ENCODE assay signal across 9 cellular contexts in genomic region chr17:77434136-77435114, GRCh38.
DNase-seq lines count a peak whose midpoint lies in the region; ATAC-seq and TF ChIP-seq lines count a peak whose summit lies in the region.
"Had no signal": no experiment of that assay in that cellular context is flagged by ENCODE, and none has a peak within 500 bp of the region (broad histone marks: within the 10 kb centered on the region; RNA-seq: fewer than 3 reads in every experiment).

No MANE protein-coding gene starts in this region.

- no peaks in the 10 kb centered on the region for H3K9me3 Mint-ChIP-seq in activated T-cell treated with anti-CD3 and anti-CD28 coated beads, Interleukin-2, amount 50 U/mL, for 24 hours
- no peaks in the 10 kb centered on the region for H3K9me3 Mint-ChIP-seq in activated CD8-positive, alpha-beta T cell treated with anti-CD3 and anti-CD28 coated beads, Interleukin-2, amount 10 ng/mL, durations not matched to agents 7 days and 5 days (ENCODE audit: insufficient read depth)
- no peaks in the 10 kb centered on the region for H3K9me3 Mint-ChIP-seq in stimulated activated naive B cell treated with anti-CD40 and anti-IgM and Interleukin-4, amounts not matched to agents 10 μg/mL and 1 μg/mL and 100 μg/mL, for 72 hours

- H3K27ac ChIP-seq in hepatocyte (peak overlapping the region; percentile 97), WERI-Rb-1 (no peak overlapping the region)

- no peak overlapping the region for H2AFZ ChIP-seq in hepatocyte

- H3K4me3 ChIP-seq in hepatocyte (no peak overlapping the region), WERI-Rb-1 (ENCODE audit: low read depth, low read length) (no peak overlapping the region)

- H3K79me2 ChIP-seq in hepatocyte: peaks cover 94% of the 10 kb centered on the region

- no peaks in the 10 kb centered on the region for H3K27me3 ChIP-seq in hepatocyte
- no peaks in the 10 kb centered on the region for H3K27me3 ChIP-seq in WERI-Rb-1 (ENCODE audit: insufficient read depth, low read depth, severe bottlenecking)

- no peaks in the 10 kb centered on the region for H3K27me3 Mint-ChIP-seq in activated T-cell treated with anti-CD3 and anti-CD28 coated beads, Interleukin-2, amount 50 U/mL, for 24 hours
- H3K27me3 Mint-ChIP-seq in activated CD8-positive, alpha-beta T cell treated with anti-CD3 and anti-CD28 coated beads, Interleukin-2, amount 10 ng/mL, durations not matched to agents 7 days and 5 days (ENCODE audit: low read depth): no peaks in the 10 kb centered on the region
- H3K27me3 Mint-ChIP-seq in stimulated activated naive B cell treated with anti-CD40 and anti-IgM and Interleukin-4, amounts not matched to agents 10 μg/mL and 1 μg/mL and 100 μg/mL, for 72 hours: no peaks in the 10 kb centered on the region

- peak; percentile 6 for ATAC-seq in activated CD8-positive, alpha-beta T cell treated with anti-CD3 and anti-CD28 coated beads, Interleukin-2, amount 10 ng/mL, durations not matched to agents 7 days and 5 days
- peak in 1 of 2 donors; percentile 8 for ATAC-seq in stimulated activated naive B cell treated with anti-CD40 and anti-IgM and Interleukin-4, amounts not matched to agents 10 μg/mL and 1 μg/mL and 100 μg/mL, for 72 hours (replicated peaks)
- ATAC-seq in HG02610 (IDR thresholded peaks at IDR 0.05; ENCODE audit: unreplicated experiment): no peak

- H3K4me2 ChIP-seq in hepatocyte: peak overlapping the region; percentile 75

- peaks cover 96% of the 10 kb centered on the region for H3K4me1 ChIP-seq in hepatocyte (ENCODE audit: insufficient read depth)

- peak overlapping the region; percentile 92 for H3K27ac Mint-ChIP-seq in activated T-cell treated with anti-CD3 and anti-CD28 coated beads, Interleukin-2, amount 50 U/mL, for 24 hours
- H3K27ac Mint-ChIP-seq in activated CD8-positive, alpha-beta T cell treated with anti-CD3 and anti-CD28 coated beads, Interleukin-2, amount 10 ng/mL, durations not matched to agents 7 days and 5 days: peak overlapping the region; percentile 91
- peak overlapping the region; percentile 93 for H3K27ac Mint-ChIP-seq in stimulated activated naive B cell treated with anti-CD40 and anti-IgM and Interleukin-4, amounts not matched to agents 10 μg/mL and 1 μg/mL and 100 μg/mL, for 72 hours

- DNase-seq in activated T-cell treated with anti-CD3 and anti-CD28 coated beads, Interleukin-2, amount 50 U/mL, for 24 hours: peak; percentile 64
- DNase-seq in activated T-cell treated with anti-CD3 and anti-CD28 coated beads for 4 hours: no peak
- peak; percentile 31 for DNase-seq in activated CD8-positive, alpha-beta T cell treated with anti-CD3 and anti-CD28 coated beads, Interleukin-2, amount 10 ng/mL, durations not matched to agents 7 days and 5 days
- no peak for DNase-seq in hepatocyte (ENCODE audit: low spot score)
- no peak for DNase-seq in stimulated activated naive B cell treated with anti-CD40 and anti-IgM and Interleukin-4, amounts not matched to agents 10 μg/mL and 1 μg/mL and 100 μg/mL, for 72 hours
- no peak for DNase-seq in activated gamma-delta T cell (lab: John Stamatoyannopoulos, UW)
- DNase-seq in WERI-Rb-1: no peak
- DNase-seq: Karpas-422 had no signal

- H3K9me3 ChIP-seq in hepatocyte (ENCODE audit: low read depth): no peaks in the 10 kb centered on the region
- H3K9me3 ChIP-seq in WERI-Rb-1 (ENCODE audit: severe bottlenecking): peaks cover 3% of the 10 kb centered on the region

- H3K4me3 Mint-ChIP-seq in activated T-cell treated with anti-CD3 and anti-CD28 coated beads, Interleukin-2, amount 50 U/mL, for 24 hours: peak overlapping the region; percentile 78
- peak overlapping the region; percentile 87 for H3K4me3 Mint-ChIP-seq in activated CD8-positive, alpha-beta T cell treated with anti-CD3 and anti-CD28 coated beads, Interleukin-2, amount 10 ng/mL, durations not matched to agents 7 days and 5 days
- peak overlapping the region; percentile 47 to 66 for H3K4me3 Mint-ChIP-seq in stimulated activated naive B cell treated with anti-CD40 and anti-IgM and Interleukin-4, amounts not matched to agents 10 μg/mL and 1 μg/mL and 100 μg/mL, for 72 hours

- WGBS in hepatocyte (ENCODE audit: low lambda C conversion rate, missing lambda C conversion rate): 73% methylated on average over 26 of the region's 26 CpGs

- CTCF ChIA-PET in activated CD8-positive, alpha-beta T cell treated with anti-CD3 and anti-CD28 coated beads, Interleukin-2, amount 10 ng/mL, durations not matched to agents 7 days and 5 days (lab: Charles Lee): interaction anchor here (0.7 to 9.3 kb wide), 14 partner anchors 11 to 103 kb away, joined by 3 to 99 read pairs (median 6); no protein-coding TSS in a partner anchor

- peaks cover 70% of the 10 kb centered on the region for H4K20me1 ChIP-seq in hepatocyte (ENCODE audit: insufficient read depth, poor library complexity, severe bottlenecking)

- POLR2A ChIA-PET in activated CD8-positive, alpha-beta T cell treated with anti-CD3 and anti-CD28 coated beads, Interleukin-2, amount 10 ng/mL, durations not matched to agents 7 days and 5 days (lab: Charles Lee): interaction anchor here (1.1 to 14.0 kb wide), 9 partner anchors 11 to 52 kb away, joined by 4 to 169 read pairs (median 8); no protein-coding TSS in a partner anchor

- no peaks in the 10 kb centered on the region for H3K9me2 ChIP-seq in hepatocyte (replicated peaks; ENCODE audit: insufficient read depth)

- H3K4me1 Mint-ChIP-seq in activated T-cell treated with anti-CD3 and anti-CD28 coated beads, Interleukin-2, amount 50 U/mL, for 24 hours (ENCODE audit: low read depth): peaks cover 99% of the 10 kb centered on the region
- peaks cover 96% of the 10 kb centered on the region for H3K4me1 Mint-ChIP-seq in activated CD8-positive, alpha-beta T cell treated with anti-CD3 and anti-CD28 coated beads, Interleukin-2, amount 10 ng/mL, durations not matched to agents 7 days and 5 days (ENCODE audit: low read depth)
- H3K4me1 Mint-ChIP-seq in stimulated activated naive B cell treated with anti-CD40 and anti-IgM and Interleukin-4, amounts not matched to agents 10 μg/mL and 1 μg/mL and 100 μg/mL, for 72 hours: peaks cover 72 to 97% of the 10 kb centered on the region in 2 donors

- H3K36me3 ChIP-seq in hepatocyte (replicated peaks; ENCODE audit: insufficient read depth, low read depth) (no peaks in the 10 kb centered on the region), WERI-Rb-1 (peaks cover 26% of the 10 kb centered on the region)

- no peaks in the 10 kb centered on the region for H3K36me3 Mint-ChIP-seq in activated T-cell treated with anti-CD3 and anti-CD28 coated beads, Interleukin-2, amount 50 U/mL, for 24 hours (ENCODE audit: low read depth)
- H3K36me3 Mint-ChIP-seq in activated CD8-positive, alpha-beta T cell treated with anti-CD3 and anti-CD28 coated beads, Interleukin-2, amount 10 ng/mL, durations not matched to agents 7 days and 5 days (ENCODE audit: low read depth): peaks cover 69% of the 10 kb centered on the region
- H3K36me3 Mint-ChIP-seq in stimulated activated naive B cell treated with anti-CD40 and anti-IgM and Interleukin-4, amounts not matched to agents 10 μg/mL and 1 μg/mL and 100 μg/mL, for 72 hours: peaks cover 0 to 7% of the 10 kb centered on the region in 2 donors

- TF ChIP-seq CTCF in hepatocyte (IDR thresholded peaks at IDR 0.05; ENCODE audit: poor library complexity) (no peak), WERI-Rb-1 (IDR thresholded peaks at IDR 0.05; ENCODE audit: low read depth, low read length) (no peak)

Comparison
In these comparisons a context has a peak if more than half of its experiments do, and no peak if none do; other contexts are left out.
1. DNase-seq: peak in activated T-cell treated with anti-CD3 and anti-CD28 coated beads, Interleukin-2, amount 50 U/mL, for 24 hours (single experiment) and activated CD8-positive, alpha-beta T cell treated with anti-CD3 and anti-CD28 coated beads, Interleukin-2, amount 10 ng/mL, durations not matched to agents 7 days and 5 days (single experiment); none in activated T-cell treated with anti-CD3 and anti-CD28 coated beads for 4 hours (single experiment), hepatocyte (single experiment), stimulated activated naive B cell treated with anti-CD40 and anti-IgM and Interleukin-4, amounts not matched to agents 10 μg/mL and 1 μg/mL and 100 μg/mL, for 72 hours (single experiment), activated gamma-delta T cell (single experiment) and WERI-Rb-1 (single experiment).
2. Peak in every context shown above with its lines, with median percentiles within 50 percentile points of each other: H3K27ac Mint-ChIP-seq and H3K4me3 Mint-ChIP-seq.